ENCODE assay signal across 17 cellular contexts in the genomic region with DNA sequence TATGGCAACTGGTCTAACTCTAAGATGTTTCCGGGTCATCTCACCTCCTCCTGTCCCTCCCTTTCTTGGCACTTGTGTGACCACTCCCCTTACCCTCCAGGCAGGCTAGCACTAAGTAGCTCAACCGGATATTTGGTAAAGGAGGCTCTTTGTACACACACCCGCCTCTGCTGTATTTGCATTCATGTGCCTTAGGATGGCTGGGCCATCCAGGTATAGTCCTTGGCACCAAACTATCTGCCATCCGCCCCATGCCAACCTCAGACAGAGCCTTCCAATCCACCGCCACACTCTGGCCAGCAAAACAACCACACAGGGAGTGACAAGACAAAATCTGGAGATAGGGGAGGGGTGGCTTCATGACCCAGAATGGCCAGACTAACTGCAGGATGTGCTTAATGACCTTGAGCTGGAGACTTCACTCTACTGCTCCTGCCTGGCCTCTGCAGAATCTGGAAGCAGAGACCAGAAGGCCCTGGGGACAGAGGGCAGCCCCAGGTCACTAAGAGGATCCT. TPM values are rescaled to one million over a fixed set of nuclear protein-coding genes. Genes with fewer than 3 reads are reported as not detected.
DNase-seq lines count a peak whose midpoint lies in the region; FAIRE-seq and TF ChIP-seq lines count a peak whose summit lies in the region.
"Had no signal": no experiment of that assay in that cellular context is flagged by ENCODE, and none has a peak within 500 bp of the region (broad histone marks: within the 10 kb centered on the region; RNA-seq: fewer than 3 reads in every experiment).

No MANE protein-coding gene starts in this region.

- FAIRE-seq in bronchial epithelial cell (lab: Jason Lieb, UNC) = no peak
- FAIRE-seq: keratinocyte had no signal

- peaks cover 20% of the 10 kb centered on the region for H3K27me3 ChIP-seq in bronchial epithelial cell (ENCODE audit: control insufficient read depth, insufficient read depth, low read length)
- H3K27me3 ChIP-seq in prostate gland (replicated peaks; ENCODE audit: insufficient read depth) = no peaks in the 10 kb centered on the region
- H3K27me3 ChIP-seq in SJCRH30 = peaks cover 13% of the 10 kb centered on the region

- H3K4me1 ChIP-seq in prostate gland (replicated peaks) (peaks cover 3% of the 10 kb centered on the region), SJCRH30 (no peaks in the 10 kb centered on the region)

- H3K9me3 ChIP-seq in prostate gland = no peaks in the 10 kb centered on the region
- H3K9me3 ChIP-seq in SJCRH30 (replicated peaks) = no peaks in the 10 kb centered on the region

- DNase-seq in D341Med (ENCODE audit: low spot score) = peak; percentile 22
- peak; percentile 34 for DNase-seq in NCI-H2029 treated with DMSO at 0.1 percent for 48 hours (lab: John Stamatoyannopoulos, UW)
- peak; percentile 36 for DNase-seq in bronchial epithelial cell (ENCODE audit: low read depth)
- DNase-seq in prostate gland (ENCODE audit: low spot score) = peak; percentile 41
- no peak for DNase-seq in HCEC 1CT
- DNase-seq in SJCRH30 = no peak
- no peak for DNase-seq in activated CD4-positive, alpha-beta T cell treated with anti-CD3 and anti-CD28 coated beads, Interleukin-2, amount 50 U/mL, for 4 hours
- no peak for DNase-seq in foreskin melanocyte
- DNase-seq: activated CD4-positive, alpha-beta memory T cell treated with anti-CD3 and anti-CD28 coated beads for 36 hours; aorta; cortex of kidney; esophagus squamous epithelium; midbrain; MV-4-11; occipital lobe; T1000 had no signal

- H3K4me3 ChIP-seq in bronchial epithelial cell (ENCODE audit: low read depth, low read length) (no peak overlapping the region), prostate gland (no peak overlapping the region), SJCRH30 (no peak overlapping the region)
- H3K4me3 ChIP-seq: esophagus squamous epithelium had no signal

- 25% methylated on average over 5 of the region's 5 CpGs for WGBS in prostate gland

- no peak overlapping the region for H3K27ac ChIP-seq in prostate gland
- no peak overlapping the region for H3K27ac ChIP-seq in SJCRH30

- TF ChIP-seq POLR2A in prostate gland (IDR thresholded peaks at IDR 0.05) = no peak

- intact Hi-C loops in prostate gland (cut with DNase I) = no loop called here

- H3K36me3 ChIP-seq in bronchial epithelial cell (ENCODE audit: control insufficient read depth, insufficient read depth, low read length) (no peaks in the 10 kb centered on the region), prostate gland (no peaks in the 10 kb centered on the region), SJCRH30 (no peaks in the 10 kb centered on the region)
- H3K36me3 ChIP-seq: esophagus squamous epithelium had no signal

- no peak for TF ChIP-seq CTCF in bronchial epithelial cell (IDR thresholded peaks at IDR 0.05; ENCODE audit: insufficient read depth, low read length, severe bottlenecking)
- TF ChIP-seq CTCF in prostate gland (IDR thresholded peaks at IDR 0.05) = no peak

RNA-seq across cellular contexts. Expression of a gene that starts 59.5 kb away (rescaled TPM):
- total RNA-seq in bronchial epithelial cell (1.8 and 2.2 TPM in 2 replicates), prostate gland (10 to 100 TPM; 11.1 to 16.2 TPM)
- total RNA-seq in SJCRH30 (2014; rRNA removed; shearing (Covaris generic)) = 1.1 and 2.1 TPM in 2 replicates

Comparison
In these comparisons a context has a peak if more than half of its experiments do, and no peak if none do; other contexts are left out.
1. DNase-seq: peak in D341Med (single experiment), NCI-H2029 treated with DMSO at 0.1 percent for 48 hours (single experiment), bronchial epithelial cell (single experiment) and prostate gland (single experiment); none in HCEC 1CT (single experiment), SJCRH30 (0 of 2), activated CD4-positive, alpha-beta T cell treated with anti-CD3 and anti-CD28 coated beads, Interleukin-2, amount 50 U/mL, for 4 hours (0 of 2) and foreskin melanocyte (single experiment).